Comparison of ENCODE assay signal across 15 cellular contexts in the genomic region with DNA sequence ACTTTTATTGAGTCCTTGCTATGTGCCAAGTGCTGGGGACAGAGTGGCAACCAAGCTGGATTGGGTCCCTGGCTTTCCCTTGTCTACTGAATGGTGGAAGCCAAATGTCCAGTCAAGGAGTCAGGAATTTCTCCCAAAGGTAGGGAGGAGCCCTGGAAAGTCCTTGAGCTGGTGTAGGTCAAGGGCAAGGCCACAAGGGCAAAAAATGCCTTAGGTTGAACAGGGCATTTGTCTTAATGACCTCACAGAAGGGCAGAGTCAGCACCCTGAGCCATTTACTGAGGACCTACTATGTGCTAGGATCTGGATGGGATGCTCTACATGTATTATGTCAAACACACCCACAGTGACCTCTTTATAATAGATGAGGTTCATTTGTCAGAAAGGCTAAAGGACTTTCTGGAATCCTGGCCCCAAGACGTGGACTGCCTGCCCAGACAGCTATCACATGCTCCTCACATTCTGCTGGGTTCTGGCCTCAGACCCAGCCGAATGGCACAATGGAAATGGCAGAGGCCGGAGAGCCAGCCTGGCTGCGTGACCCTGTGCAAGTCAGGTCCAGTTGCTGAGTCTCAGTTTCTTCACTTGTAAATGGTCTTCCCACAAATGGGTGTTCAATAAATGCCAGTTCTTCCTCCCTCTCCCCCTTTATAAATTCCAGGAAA. TPM values are rescaled to one million over a fixed set of nuclear protein-coding genes. Genes with fewer than 3 reads are reported as not detected.
"Had no signal": no experiment of that assay in that cellular context is flagged by ENCODE, and none has a peak within 500 bp of the region (broad histone marks: within the 10 kb centered on the region; RNA-seq: fewer than 3 reads in every experiment).

No MANE protein-coding gene starts in this region.

- H3K9me3 ChIP-seq: neutrophil, spleen, thyroid gland had no signal

- H3K36me3 ChIP-seq: neutrophil, spleen, thyroid gland had no signal

- H3K4me1 ChIP-seq: foreskin keratinocyte, spleen had no signal

- H3K4me3 ChIP-seq: spleen, thyroid gland had no signal

- DNase-seq: activated CD8-positive, alpha-beta T cell treated with anti-CD3 and anti-CD28 coated beads for 36 hours; activated gamma-delta T cell treated with Interleukin-2 at 50 U/mL for 16 hours; activated T-cell treated with anti-CD3 and anti-CD28 coated beads, Interleukin-2, amount 50 U/mL, for 48 hours; amniotic stem cell; caudate nucleus; effector CD4-positive, alpha-beta T cell; foreskin keratinocyte; head of caudate nucleus; left cardiac atrium; mammary epithelial cell; naive thymus-derived CD8-positive, alpha-beta T cell; spleen; thyroid gland had no signal

- ATAC-seq: foreskin keratinocyte; naive thymus-derived CD8-positive, alpha-beta T cell had no signal

- H3K27ac ChIP-seq: foreskin keratinocyte, neutrophil, spleen, thyroid gland had no signal

- H3K27me3 ChIP-seq: neutrophil, thyroid gland had no signal

RNA-seq across cellular contexts. Expression of a gene that starts 17.7 kb away (rescaled TPM):
- total RNA-seq: activated CD8-positive, alpha-beta T cell treated with anti-CD3 and anti-CD28 coated beads for 36 hours; foreskin keratinocyte; mammary epithelial cell; mononuclear cell; naive thymus-derived CD8-positive, alpha-beta T cell had no signal
- polyA plus RNA-seq: foreskin keratinocyte; mammary epithelial cell; naive thymus-derived CD8-positive, alpha-beta T cell had no signal
